In the genomic region with DNA sequence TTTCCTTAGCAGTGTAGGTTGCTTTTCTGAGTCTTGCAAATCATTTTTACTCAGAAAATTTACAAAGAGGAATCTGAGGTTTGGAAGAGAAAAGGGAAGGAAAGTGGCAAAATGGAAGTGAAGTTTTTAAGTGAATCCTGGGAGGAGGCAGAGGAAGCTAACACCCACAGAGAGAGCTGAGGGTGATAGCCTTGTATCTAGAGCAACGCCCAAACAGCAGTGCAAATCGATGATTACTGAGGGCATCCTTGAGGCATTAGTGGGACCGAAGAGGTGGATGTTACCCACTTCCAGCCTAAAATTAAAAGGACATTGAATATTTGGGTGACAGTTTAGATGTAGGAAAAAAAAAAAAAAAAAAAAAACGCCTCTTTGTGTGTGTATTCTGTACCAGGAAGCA, we compare ENCODE assay signal across 26 cellular contexts. TPM values are rescaled to one million over a fixed set of nuclear protein-coding genes. Genes with fewer than 3 reads are reported as not detected.
DNase-seq lines count a peak whose midpoint lies in the region; ATAC-seq, FAIRE-seq and TF ChIP-seq lines count a peak whose summit lies in the region.
"Had no signal": no experiment of that assay in that cellular context is flagged by ENCODE, and none has a peak within 500 bp of the region (broad histone marks: within the 10 kb centered on the region; RNA-seq: fewer than 3 reads in every experiment).

No MANE protein-coding gene starts in this region.

- H3K36me3 ChIP-seq in GM23338 (ENCODE audit: insufficient read depth) (peaks cover 34% of the 10 kb centered on the region), HepG2 (replicated peaks in 1 of 2; ENCODE audit: control insufficient read depth in 1 of 2, insufficient read depth in 2 of 2, low read length in 2 of 2) (peaks cover 20 to 59% of the 10 kb centered on the region in 2 experiments)
- H3K36me3 ChIP-seq: breast epithelium had no signal

- H3K79me2 ChIP-seq in GM23338 (replicated peaks; ENCODE audit: insufficient read depth) (no peaks in the 10 kb centered on the region), HepG2 (ENCODE audit: insufficient read depth, low read length) (no peaks in the 10 kb centered on the region)
- H3K79me2 ChIP-seq: parathyroid adenoma had no signal

- DNase-seq in GM23338 (ENCODE audit: low spot score) (no peak), WTC11 (ENCODE audit: low spot score) (no peak), immature natural killer cell (no peak), NK-92 (lab: John Stamatoyannopoulos, UW; ENCODE audit: unreplicated experiment) (no peak), HepG2 (ENCODE audit: low spot score) (no peak), frontal cortex (ENCODE audit: low spot score in 2 of 2) (no peak)
- DNase-seq in stimulated activated effector memory CD8-positive, alpha-beta T cell treated with anti-CD3 and anti-CD28 coated beads, Interleukin-12 subunit alpha, Interleukin-12 subunit beta, amount 100 ng/mL, for 72 hours (ENCODE audit: low spot score in 2 of 2), result no peak
- DNase-seq: activated CD4-positive, alpha-beta T cell treated with anti-CD3 and anti-CD28 coated beads for 4 hours; activated T-cell treated with anti-CD3 and anti-CD28 coated beads, Interleukin-2, amount 50 U/mL, for 4 hours; amygdala; hippocampal formation; left lung; NCI-H1436 treated with DMSO at 0.1 percent for 48 hours; NCI-H2107; NCI-H82; RPMI8226; spleen; T-helper 1 cell had no signal

- FAIRE-seq in HepG2 (lab: Jason Lieb, UNC), result no peak
- no peak for FAIRE-seq in frontal cortex (lab: Jason Lieb, UNC)
- FAIRE-seq: D721Med, TTC549 had no signal

- H3K27ac Mint-ChIP-seq in GM23338 (no peak overlapping the region; the same call in 1 of the 2 replicates), WTC11 (peak overlapping the region; percentile 42; the same call in 1 of the 2 replicates), immature natural killer cell (peak overlapping the region in 5 of 6 donors; percentile 54 to 86 (median 76))
- peak overlapping the region; percentile 10 for H3K27ac Mint-ChIP-seq in stimulated activated effector memory CD8-positive, alpha-beta T cell treated with anti-CD3 and anti-CD28 coated beads, Interleukin-12 subunit alpha, Interleukin-12 subunit beta, amount 100 ng/mL, for 72 hours
- H3K27ac Mint-ChIP-seq: type B pancreatic cell had no signal

- intact Hi-C loops in HepG2 (cut with micrococcal nuclease; ENCODE audit: unreplicated experiment), result no loop called here

- no TSS peak for BruUV-seq in HepG2 (replicated peaks; lab: Mats Ljungman, UMichigan)

- H3K4me2 ChIP-seq in GM23338 (peak overlapping the region; percentile 20; the same call in 1 of the 2 replicates), HepG2 (ENCODE audit: low read depth, low read length) (no peak overlapping the region)

- H2AFZ ChIP-seq in GM23338 (no peak overlapping the region), HepG2 (ENCODE audit: low read length) (no peak overlapping the region)
- H2AFZ ChIP-seq: parathyroid adenoma had no signal

- H3K4me1 ChIP-seq in GM23338 (ENCODE audit: insufficient read depth) (peaks cover 30% of the 10 kb centered on the region), HepG2 (ENCODE audit: insufficient read depth, low read length) (no peaks in the 10 kb centered on the region)
- H3K4me1 ChIP-seq: breast epithelium, parathyroid adenoma, SJSA1 had no signal

- H3K27me3 ChIP-seq in GM23338 (ENCODE audit: insufficient read depth) (no peaks in the 10 kb centered on the region), HepG2 (ENCODE audit: control insufficient read depth in 1 of 2, insufficient read depth in 2 of 2, low read length in 2 of 2) (no peaks in the 10 kb centered on the region)
- H3K27me3 ChIP-seq: breast epithelium, left lung, right atrium auricular region, SJSA1, spleen had no signal

- H3K27ac ChIP-seq in GM23338 (ENCODE audit: low read depth), result no peak overlapping the region
- no peak overlapping the region for H3K27ac ChIP-seq in HepG2 (ENCODE audit: extremely low read length, insufficient read depth, low read length)
- H3K27ac ChIP-seq: breast epithelium, C4-2B, left lung, parathyroid adenoma, SJSA1 had no signal

- peaks cover 23% of the 10 kb centered on the region for H3K4me1 Mint-ChIP-seq in GM23338
- peaks cover 38% of the 10 kb centered on the region for H3K4me1 Mint-ChIP-seq in WTC11
- H3K4me1 Mint-ChIP-seq in immature natural killer cell, result peaks cover 14 to 31% of the 10 kb centered on the region in 2 donors
- H3K4me1 Mint-ChIP-seq in stimulated activated effector memory CD8-positive, alpha-beta T cell treated with anti-CD3 and anti-CD28 coated beads, Interleukin-12 subunit alpha, Interleukin-12 subunit beta, amount 100 ng/mL, for 72 hours, result peaks cover 19% of the 10 kb centered on the region

- ATAC-seq in GM23338 (no peak), WTC11 (peak; percentile 48; the same call in 1 of the 2 replicates), HepG2 (no peak)
- ATAC-seq in stimulated activated effector memory CD8-positive, alpha-beta T cell treated with anti-CD3 and anti-CD28 coated beads, Interleukin-12 subunit alpha, Interleukin-12 subunit beta, amount 100 ng/mL, for 72 hours, result no peak
- ATAC-seq: activated T-cell treated with anti-CD3 and anti-CD28 coated beads, Interleukin-2, amount 50 U/mL, for 4 hours; left lung had no signal

- no peak overlapping the region for H3K4me3 ChIP-seq in GM23338
- no peak overlapping the region for H3K4me3 ChIP-seq in HepG2 (replicated peaks in 1 of 3; ENCODE audit: insufficient read depth in 1 of 3, low read depth in 2 of 3, low read length in 3 of 3)
- H3K4me3 ChIP-seq: breast epithelium, left lung, right atrium auricular region, SJSA1, spleen had no signal

- H3F3A ChIP-seq in GM23338 (replicated peaks; ENCODE audit: low read depth), result no peaks in the 10 kb centered on the region

- H3K4me3 Mint-ChIP-seq in GM23338 (no peak overlapping the region), WTC11 (no peak overlapping the region), immature natural killer cell (no peak overlapping the region)
- no peak overlapping the region for H3K4me3 Mint-ChIP-seq in stimulated activated effector memory CD8-positive, alpha-beta T cell treated with anti-CD3 and anti-CD28 coated beads, Interleukin-12 subunit alpha, Interleukin-12 subunit beta, amount 100 ng/mL, for 72 hours
- H3K4me3 Mint-ChIP-seq: activated T-cell treated with anti-CD3 and anti-CD28 coated beads, Interleukin-2, amount 50 U/mL, for 4 hours; type B pancreatic cell had no signal

- TF ChIP-seq CTCF in GM23338 (conservative IDR thresholded peaks at IDR 0.05; ENCODE audit: low read depth in 2 of 2) (no peak), WTC11 (IDR thresholded peaks at IDR 0.05) (no peak), HepG2 (CRISPR knock-in tag; IDR thresholded peaks at IDR 0.05) (no peak)

- H3K27me3 Mint-ChIP-seq in GM23338 (ENCODE audit: insufficient read depth, low read depth, poor library complexity) (no peaks in the 10 kb centered on the region), WTC11 (ENCODE audit: low read depth) (no peaks in the 10 kb centered on the region), immature natural killer cell (ENCODE audit: low read depth in 3 of 3) (peaks cover 0 to 4% (median 0%) of the 10 kb centered on the region in 3 donors)
- H3K27me3 Mint-ChIP-seq: type B pancreatic cell had no signal

- TF ChIP-seq RAD21 in HepG2 (CRISPR knock-in tag; IDR thresholded peaks at IDR 0.05), result no peak

- H3K9ac ChIP-seq in HepG2 (ENCODE audit: insufficient read depth, low read depth, low read length), result no peak overlapping the region
- H3K9ac ChIP-seq: parathyroid adenoma had no signal

- POLR2A ChIA-PET in WTC11 (lab: Charles Lee) (no interaction called here), HepG2 (lab: Yijun Ruan, JAX) (no interaction called here)

- TF ChIP-seq POLR2A in HepG2 (IDR thresholded peaks at IDR 0.05; ENCODE audit: insufficient read depth in 1 of 2, low read depth in 2 of 2, low read length in 2 of 2), result no peak

- WGBS in HepG2 (ENCODE audit: low lambda C conversion rate), result 97% methylated on average over 4 of the region's 4 CpGs

- CTCF ChIA-PET in WTC11 (lab: Charles Lee) (no interaction called here), HepG2 (lab: Yijun Ruan, JAX; ENCODE audit: low intra/inter-chr PET ratio, low total read pairs) (no interaction called here)

- H4K20me1 ChIP-seq in GM23338 (replicated peaks; ENCODE audit: insufficient read depth) (no peaks in the 10 kb centered on the region), HepG2 (ENCODE audit: insufficient read depth, low read length) (peaks cover 4% of the 10 kb centered on the region; the same call in 1 of the 2 replicates)

- TF ChIP-seq EP300 in HepG2 (IDR thresholded peaks at IDR 0.05; ENCODE audit: low read depth in 2 of 2, low read length in 2 of 2) (no peak), HepG2 (CRISPR knock-in tag; IDR thresholded peaks at IDR 0.05; ENCODE audit: borderline replicate concordance) (no peak)

- H3K9me3 ChIP-seq in HepG2 (ENCODE audit: low read length), result no peaks in the 10 kb centered on the region
- H3K9me3 ChIP-seq: breast epithelium, left lung, right atrium auricular region, SJSA1, spleen had no signal

- in situ Hi-C loops in HepG2 (cut with HindIII; ENCODE audit: extremely low pct_ligation_motif_present, low pct_unique_long_range_greater_than_20kb), result no loop called here

- peaks cover 53% of the 10 kb centered on the region for H3K36me3 Mint-ChIP-seq in GM23338 (ENCODE audit: low read depth)
- peaks cover 38% of the 10 kb centered on the region for H3K36me3 Mint-ChIP-seq in WTC11
- peaks cover 27 to 71% (median 36%) of the 10 kb centered on the region in 3 donors for H3K36me3 Mint-ChIP-seq in immature natural killer cell
- H3K36me3 Mint-ChIP-seq in stimulated activated effector memory CD8-positive, alpha-beta T cell treated with anti-CD3 and anti-CD28 coated beads, Interleukin-12 subunit alpha, Interleukin-12 subunit beta, amount 100 ng/mL, for 72 hours, result peaks cover 75% of the 10 kb centered on the region

- no peaks in the 10 kb centered on the region for H3K9me3 Mint-ChIP-seq in GM23338
- H3K9me3 Mint-ChIP-seq in WTC11, result peaks cover 4% of the 10 kb centered on the region; the same call in 1 of the 2 replicates
- no peaks in the 10 kb centered on the region for H3K9me3 Mint-ChIP-seq in immature natural killer cell
- no peaks in the 10 kb centered on the region for H3K9me3 Mint-ChIP-seq in stimulated activated effector memory CD8-positive, alpha-beta T cell treated with anti-CD3 and anti-CD28 coated beads, Interleukin-12 subunit alpha, Interleukin-12 subunit beta, amount 100 ng/mL, for 72 hours
- H3K9me3 Mint-ChIP-seq: activated T-cell treated with anti-CD3 and anti-CD28 coated beads, Interleukin-2, amount 50 U/mL, for 4 hours; type B pancreatic cell had no signal

- no peaks in the 10 kb centered on the region for H3K9me2 ChIP-seq in GM23338 (ENCODE audit: insufficient read depth)

RNA-seq across cellular contexts. Expression of a gene that starts 31.8 kb away (rescaled TPM):
- 16.5 and 19.2 TPM in 2 replicates for total RNA-seq in GM23338 (2014; rRNA removed; shearing (Covaris generic))
- 14.1 and 15.0 TPM in 2 replicates for polyA plus RNA-seq in GM23338 (2016; fragmentation: Nextera tagmentation; extraction: Ambion mirVana)
- 15.5 to 16.8 TPM (median 16.4 TPM) in 3 replicates for total RNA-seq in WTC11 (2021)
- polyA plus RNA-seq in immature natural killer cell, result 10 to 100 TPM; 41.3 to 78.0 (median 63.8) TPM
- total RNA-seq in HepG2 (2016; rRNA removed; fragmentation: Illumina TruSeq; extraction: Trizol), result 29.1 and 45.2 TPM in 2 replicates
- 5.0 and 6.9 TPM in 2 replicates for total RNA-seq in HepG2 (2016; cell fraction: cytosol; rRNA removed; fragmentation: Illumina TruSeq; extraction: Trizol; ENCODE audit: low read depth)
- 29.1 and 39.1 TPM in 2 replicates for total RNA-seq in HepG2 (2016; cell fraction: insoluble cytoplasmic fraction; rRNA removed; fragmentation: Illumina TruSeq; extraction: Trizol)
- total RNA-seq in HepG2 (2016; cell fraction: membrane; rRNA removed; fragmentation: Illumina TruSeq; extraction: Trizol), result 27.0 and 29.9 TPM in 2 replicates
- 38.1 and 42.0 TPM in 2 replicates for total RNA-seq in HepG2 (2016; cell fraction: nucleus; rRNA removed; fragmentation: Illumina TruSeq; extraction: Trizol)
- polyA plus RNA-seq in HepG2 (2011; rRNA removed), result 32.2 and 37.8 TPM in 2 replicates
- polyA plus RNA-seq in HepG2 (2011; cell fraction: cytosol; rRNA removed), result 23.4 and 26.9 TPM in 2 replicates
- polyA plus RNA-seq in HepG2 (2011; cell fraction: nucleus; rRNA removed), result 34.9 and 36.5 TPM in 2 replicates
- 35.9 and 36.8 TPM in 2 replicates for polyA plus RNA-seq in HepG2 (2012)
- 12.2 and 13.0 TPM in 2 replicates for polyA plus RNA-seq in HepG2 (2016; cell fraction: cytosol; fragmentation: Illumina TruSeq; extraction: Trizol; ENCODE audit: low read depth)
- 46.7 and 48.9 TPM in 2 replicates for polyA plus RNA-seq in HepG2 (2016; cell fraction: insoluble cytoplasmic fraction; fragmentation: Illumina TruSeq; extraction: Trizol; ENCODE audit: low read depth)
- polyA plus RNA-seq in HepG2 (2016; cell fraction: membrane; fragmentation: Illumina TruSeq; extraction: Trizol; ENCODE audit: low read depth), result 28.6 and 30.0 TPM in 2 replicates
- 40.1 and 41.8 TPM in 2 replicates for polyA plus RNA-seq in HepG2 (2016; cell fraction: nucleus; fragmentation: Illumina TruSeq; extraction: Trizol; ENCODE audit: insufficient read depth, low read depth)
- 23.8 and 59.2 TPM in 2 replicates for polyA minus RNA-seq in HepG2 (2011; rRNA and poly(A)+ RNA removed; ENCODE audit: low replicate concordance)
- polyA minus RNA-seq in HepG2 (2011; cell fraction: cytosol; rRNA and poly(A)+ RNA removed), result 32.1 and 36.4 TPM in 2 replicates
- 148 and 153 TPM in 2 replicates for polyA minus RNA-seq in HepG2 (2011; cell fraction: nucleus; rRNA and poly(A)+ RNA removed)
- total RNA-seq in frontal cortex, result 12.2 TPM
